Comparison of ENCODE assay signal across 8 cellular contexts in genomic region chr2:207239222-207239674, GRCh38.
DNase-seq lines count a peak whose midpoint lies in the region; ATAC-seq and TF ChIP-seq lines count a peak whose summit lies in the region.

No MANE protein-coding gene starts in this region.

- ATAC-seq in Right ventricle myocardium inferior, result peak; percentile 64
- ATAC-seq in GM21526 (IDR thresholded peaks at IDR 0.05; ENCODE audit: low FRiP score, unreplicated experiment), result no peak
- ATAC-seq in GM21390 (IDR thresholded peaks at IDR 0.05; ENCODE audit: unreplicated experiment), result no peak

- H3K4me3 ChIP-seq in HL-60 (replicated peaks; ENCODE audit: insufficient read depth, low read length), result no peak overlapping the region
- H3K4me3 ChIP-seq in WERI-Rb-1 (ENCODE audit: low read depth, low read length), result no peak overlapping the region

- H3K36me3 ChIP-seq in WERI-Rb-1, result no peaks in the 10 kb centered on the region

- no peaks in the 10 kb centered on the region for H3K9me3 ChIP-seq in WERI-Rb-1 (ENCODE audit: severe bottlenecking)

- no peak for TF ChIP-seq CTCF in HL-60 (IDR thresholded peaks at IDR 0.05; ENCODE audit: insufficient read depth, low read length)
- no peak for TF ChIP-seq CTCF in WERI-Rb-1 (IDR thresholded peaks at IDR 0.05; ENCODE audit: low read depth, low read length)

- DNase-seq in HL-60 (ENCODE audit: low read depth in 1 of 2, low spot score in 1 of 2) (peak; percentile 77 to 95), Right ventricle myocardium inferior (ENCODE audit: missing footprints) (peak; percentile 72), WERI-Rb-1 (no peak), NCI-H2029 treated with DMSO at 0.1 percent for 48 hours (lab: John Stamatoyannopoulos, UW) (no peak)
- peak; percentile 39 to 62 for DNase-seq in activated CD4-positive, alpha-beta T cell treated with anti-CD3 and anti-CD28 coated beads, Interleukin-2, amount 50 U/mL, for 48 hours
- peak; percentile 61 for DNase-seq in stimulated activated CD4-positive, alpha-beta T cell treated with anti-CD3 and anti-CD28 coated beads, Interleukin-1b, Interleukin-23, amount 100 ng/mL, for 48 hours

- peak overlapping the region; percentile 83 for H3K27ac ChIP-seq in HL-60 (replicated peaks)
- H3K27ac ChIP-seq in WERI-Rb-1, result no peak overlapping the region

- H3K27me3 ChIP-seq in HL-60 (ENCODE audit: insufficient read depth, poor library complexity, severe bottlenecking), result no peaks in the 10 kb centered on the region
- H3K27me3 ChIP-seq in WERI-Rb-1 (ENCODE audit: insufficient read depth, low read depth, severe bottlenecking), result no peaks in the 10 kb centered on the region

- intact Hi-C loops in Right ventricle myocardium inferior (cut with DNase I), result no loop called here

Comparison
In these comparisons a context has a peak if more than half of its experiments do, and no peak if none do; other contexts are left out.
1. DNase-seq: peak in HL-60 (2 of 2), activated CD4-positive, alpha-beta T cell treated with anti-CD3 and anti-CD28 coated beads, Interleukin-2, amount 50 U/mL, for 48 hours (2 of 2), Right ventricle myocardium inferior (single experiment) and stimulated activated CD4-positive, alpha-beta T cell treated with anti-CD3 and anti-CD28 coated beads, Interleukin-1b, Interleukin-23, amount 100 ng/mL, for 48 hours (single experiment); none in WERI-Rb-1 (single experiment) and NCI-H2029 treated with DMSO at 0.1 percent for 48 hours (single experiment).